Comparison of ENCODE assay signal across 20 cellular contexts in the genomic region with DNA sequence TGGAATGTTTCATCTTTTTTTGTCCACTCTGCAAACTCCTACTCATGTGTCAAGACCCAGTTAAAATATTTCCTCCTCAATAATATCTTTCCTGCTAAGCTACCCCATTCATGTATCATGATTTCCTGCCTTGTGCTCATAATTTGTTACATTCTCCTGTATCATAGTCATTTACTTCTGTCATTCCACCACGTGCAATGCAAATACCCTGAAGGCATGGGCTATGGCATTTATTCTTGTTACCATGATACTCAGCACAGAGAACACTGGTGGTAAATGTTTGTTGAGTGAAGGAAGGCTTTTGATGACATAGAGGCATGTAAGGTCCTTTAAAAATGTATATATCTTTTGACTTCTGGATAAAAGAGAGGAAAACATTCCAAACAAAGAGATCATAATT. TPM values are rescaled to one million over a fixed set of nuclear protein-coding genes. Genes with fewer than 3 reads are reported as not detected.
DNase-seq lines count a peak whose midpoint lies in the region; FAIRE-seq and TF ChIP-seq lines count a peak whose summit lies in the region.
"Not testable (repeated sequence)": the region's sequence is repeated elsewhere in the genome, so short reads cannot be mapped to it uniquely, and the experiment has no call there.
"Had no signal": no experiment of that assay in that cellular context is flagged by ENCODE, and none has a peak within 500 bp of the region (broad histone marks: within the 10 kb centered on the region; RNA-seq: fewer than 3 reads in every experiment).

No MANE protein-coding gene starts in this region.

- CTCF ChIA-PET in AG04450 (lab: Charles Lee), result not testable (repeated sequence)

- H3K27ac ChIP-seq in AG04450 (ENCODE audit: low read depth, low read length), result not testable (repeated sequence)
- peak overlapping the region; percentile 40 for H3K27ac ChIP-seq in epithelial cell of prostate
- peak overlapping the region; percentile 73 for H3K27ac ChIP-seq in osteoblast (ENCODE audit: low read depth, low read length)

- H4K20me1 ChIP-seq in osteoblast (ENCODE audit: insufficient read depth, low read length), result not testable (repeated sequence)

- H3K4me2 ChIP-seq in osteoblast (ENCODE audit: insufficient read depth, low read length), result not testable (repeated sequence)

- peak; percentile 93 for FAIRE-seq in HTR-8/SVneo (lab: Jason Lieb, UNC)

- not testable (repeated sequence) for H3K4me3 ChIP-seq in AG04450 (ENCODE audit: low read depth, low read length); osteoblast (ENCODE audit: insufficient read depth, low read length)

- H3K4me1 ChIP-seq in osteoblast (ENCODE audit: insufficient read depth, low read length), result peaks cover 29% of the 10 kb centered on the region

- H3K36me3 ChIP-seq in osteoblast (ENCODE audit: insufficient read depth, low read length), result not testable (repeated sequence)

- not testable (repeated sequence) for H2AFZ ChIP-seq in osteoblast (ENCODE audit: low read length)

- POLR2A ChIA-PET in AG04450 (lab: Yijun Ruan, JAX), result not testable (repeated sequence)

- H3K9me3 ChIP-seq in AG04450 (ENCODE audit: control insufficient read depth, insufficient read depth, low read length); osteoblast (ENCODE audit: low read depth, low read length): not testable (repeated sequence)

- peak; percentile 10 for DNase-seq in AG04450 (ENCODE audit: low read depth, low spot score)
- peak; percentile 99 for DNase-seq in ELR (ENCODE audit: low read depth)
- DNase-seq in HTR-8/SVneo (ENCODE audit: insufficient read length, low spot score), result peak; percentile 45
- DNase-seq in RPMI7951 (ENCODE audit: low read depth), result peak; percentile 89
- DNase-seq in amniotic epithelial cell (ENCODE audit: low read depth), result peak; percentile 20
- DNase-seq in epithelial cell of prostate (ENCODE audit: low read depth, low spot score), result peak; percentile 58
- DNase-seq in glomerular endothelial cell (ENCODE audit: extremely low read depth, low read depth, low spot score), result peak; percentile 22
- DNase-seq in osteoblast (ENCODE audit: insufficient read length, low spot score, missing footprints), result not testable (repeated sequence)

- not testable (repeated sequence) for H3K79me2 ChIP-seq in osteoblast (ENCODE audit: insufficient read depth, low read length)

- not testable (repeated sequence) for H3K27me3 ChIP-seq in AG04450 (ENCODE audit: control insufficient read depth, insufficient read depth, low read length); osteoblast (ENCODE audit: insufficient read depth, low read length)

- TF ChIP-seq CTCF in AG04450 (IDR thresholded peaks at IDR 0.05; ENCODE audit: low read depth, low read length); osteoblast (IDR thresholded peaks at IDR 0.05; ENCODE audit: extremely low read depth, low read depth, low read length): not testable (repeated sequence)

RNA-seq across cellular contexts. Expression of a gene that starts 1.7 kb away (rescaled TPM):
- polyA plus RNA-seq in AG04450 (2011; rRNA removed), result not detected in 2 replicates
- not detected in 2 replicates for polyA minus RNA-seq in AG04450 (2011; rRNA and poly(A)+ RNA removed)
- not detected in 2 replicates for total RNA-seq in RPMI7951 (2014; rRNA removed; shearing (Covaris generic))
- total RNA-seq in glomerular endothelial cell (not detected in 2 replicates), osteoblast (not detected in 2 replicates)
- total RNA-seq: A673; activated CD8-positive, alpha-beta T cell treated with anti-CD3 and anti-CD28 coated beads for 36 hours; G401; heart right ventricle; mesenteric fat pad; naive thymus-derived CD8-positive, alpha-beta T cell; ovary; right atrium auricular region; uterus had no signal
- polyA plus RNA-seq: esophagus; heart right ventricle; IgD-negative memory B cell; naive thymus-derived CD8-positive, alpha-beta T cell; ovary had no signal

RNA-seq across cellular contexts. Expression of a gene that starts 2.3 kb away (rescaled TPM):
- not detected in 2 replicates for polyA plus RNA-seq in AG04450 (2011; rRNA removed)
- not detected in 2 replicates for polyA minus RNA-seq in AG04450 (2011; rRNA and poly(A)+ RNA removed)
- not detected in 2 replicates for total RNA-seq in RPMI7951 (2014; rRNA removed; shearing (Covaris generic))
- total RNA-seq in glomerular endothelial cell (not detected in 2 replicates), osteoblast (not detected in 2 replicates)
- total RNA-seq: A673; activated CD8-positive, alpha-beta T cell treated with anti-CD3 and anti-CD28 coated beads for 36 hours; G401; heart right ventricle; mesenteric fat pad; naive thymus-derived CD8-positive, alpha-beta T cell; ovary; right atrium auricular region; suprapubic skin; uterus had no signal
- polyA plus RNA-seq: esophagus; heart right ventricle; IgD-negative memory B cell; naive thymus-derived CD8-positive, alpha-beta T cell; ovary had no signal

RNA-seq across cellular contexts. Expression of a gene that starts 5.5 kb away (rescaled TPM):
- not detected in 2 replicates for polyA plus RNA-seq in AG04450 (2011; rRNA removed)
- not detected in 2 replicates for polyA minus RNA-seq in AG04450 (2011; rRNA and poly(A)+ RNA removed)
- total RNA-seq in RPMI7951 (2014; rRNA removed; shearing (Covaris generic)), result not detected in 2 replicates
- total RNA-seq in glomerular endothelial cell, result not detected in 2 replicates
- not detected in 2 replicates for total RNA-seq in osteoblast
- total RNA-seq: activated CD8-positive, alpha-beta T cell treated with anti-CD3 and anti-CD28 coated beads for 36 hours; G401; heart right ventricle; mesenteric fat pad; naive thymus-derived CD8-positive, alpha-beta T cell; ovary; right atrium auricular region; uterus had no signal
- polyA plus RNA-seq: esophagus; heart right ventricle; IgD-negative memory B cell; naive thymus-derived CD8-positive, alpha-beta T cell; ovary had no signal

RNA-seq across cellular contexts. Expression of a gene that starts 15.7 kb away (rescaled TPM):
- not detected in 2 replicates for polyA plus RNA-seq in AG04450 (2011; rRNA removed)
- not detected in 2 replicates for polyA minus RNA-seq in AG04450 (2011; rRNA and poly(A)+ RNA removed)
- not detected in 2 replicates for total RNA-seq in RPMI7951 (2014; rRNA removed; shearing (Covaris generic))
- total RNA-seq in glomerular endothelial cell, result not detected in 2 replicates
- under 0.01 and 0.72 TPM in 2 replicates for total RNA-seq in osteoblast
- total RNA-seq: A673; activated CD8-positive, alpha-beta T cell treated with anti-CD3 and anti-CD28 coated beads for 36 hours; G401; heart right ventricle; mesenteric fat pad; naive thymus-derived CD8-positive, alpha-beta T cell; ovary; right atrium auricular region; uterus had no signal
- polyA plus RNA-seq: esophagus; heart right ventricle; IgD-negative memory B cell; naive thymus-derived CD8-positive, alpha-beta T cell; ovary had no signal

RNA-seq across cellular contexts. Expression of a gene that starts 18.5 kb away (rescaled TPM):
- not detected in 2 replicates for polyA plus RNA-seq in AG04450 (2011; rRNA removed)
- polyA minus RNA-seq in AG04450 (2011; rRNA and poly(A)+ RNA removed), result not detected in 2 replicates
- total RNA-seq in RPMI7951 (2014; rRNA removed; shearing (Covaris generic)), result not detected in 2 replicates
- total RNA-seq in glomerular endothelial cell (not detected in 2 replicates), osteoblast (not detected in 2 replicates)
- total RNA-seq: A673; activated CD8-positive, alpha-beta T cell treated with anti-CD3 and anti-CD28 coated beads for 36 hours; G401; heart right ventricle; mesenteric fat pad; naive thymus-derived CD8-positive, alpha-beta T cell; ovary; right atrium auricular region; uterus had no signal
- polyA plus RNA-seq: esophagus; heart right ventricle; IgD-negative memory B cell; naive thymus-derived CD8-positive, alpha-beta T cell; ovary had no signal
